Comparison of ENCODE assay signal across 8 cellular contexts in the genomic region with DNA sequence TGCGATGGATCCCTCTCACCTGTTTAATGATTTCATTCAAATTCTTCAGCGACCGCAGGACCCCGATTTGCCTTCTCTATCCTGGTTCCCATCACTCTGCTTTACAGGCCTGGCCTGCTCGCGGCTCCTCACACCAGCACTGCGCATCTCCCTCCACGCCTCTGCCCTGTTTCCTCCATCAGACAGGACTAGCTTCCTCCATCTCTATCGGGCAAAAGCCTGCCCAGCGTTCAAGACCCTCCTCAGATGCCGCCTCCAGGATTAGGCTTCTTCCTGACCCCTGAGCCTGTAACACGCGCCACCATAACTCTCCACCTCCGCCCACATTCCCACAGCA.
DNase-seq lines count a peak whose midpoint lies in the region; ATAC-seq, FAIRE-seq and TF ChIP-seq lines count a peak whose summit lies in the region.
"Not testable (repeated sequence)": the region's sequence is repeated elsewhere in the genome, so short reads cannot be mapped to it uniquely, and the experiment has no call there.

No MANE protein-coding gene starts in this region.

- not testable (repeated sequence) for H3K27me3 ChIP-seq in BE2C; endothelial cell of umbilical vein (ENCODE audit: control insufficient read depth in 2 of 2, insufficient read depth in 2 of 2, low read length in 2 of 2); neuronal stem cell (ENCODE audit: control insufficient read depth in 3 of 3, insufficient read depth in 3 of 3, low read depth in 1 of 3, low read length in 3 of 3); stomach smooth muscle (ENCODE audit: control insufficient read depth in 1 of 2, insufficient read depth in 2 of 2, low read length in 2 of 2)

- H3K4ac ChIP-seq in neuronal stem cell (ENCODE audit: low read length): not testable (repeated sequence)

- H4K8ac ChIP-seq in neuronal stem cell (ENCODE audit: low read depth, low read length): not testable (repeated sequence)

- H3K79me1 ChIP-seq in neuronal stem cell (ENCODE audit: low read depth, low read length): not testable (repeated sequence)

- CTCF ChIA-PET in endothelial cell of umbilical vein (lab: Charles Lee): not testable (repeated sequence)

- not testable (repeated sequence) for H4K91ac ChIP-seq in neuronal stem cell (ENCODE audit: low read depth, low read length, poor library complexity)

- H3K4me1 ChIP-seq in BE2C; endothelial cell of umbilical vein (ENCODE audit: control insufficient read depth, extremely low read depth, insufficient read depth, low read length); neuronal stem cell (ENCODE audit: control insufficient read depth in 2 of 2, insufficient read depth in 1 of 2, low read depth in 1 of 2, low read length in 2 of 2); stomach smooth muscle (ENCODE audit: control insufficient read depth, insufficient read depth, low read length): not testable (repeated sequence)

- POLR2A ChIA-PET in endothelial cell of umbilical vein (lab: Charles Lee): interaction anchor here (0.6 kb wide), 1 partner anchor 515 kb away, joined by 10 read pairs; no protein-coding TSS in a partner anchor

- no CpG with 5 or more reads among the region's 14 CpGs for WGBS in neuronal stem cell (ENCODE audit: extremely low coverage in 2 of 2, insufficient read length in 2 of 2, insufficient replicate concordance in 1 of 2), 2 donors

- peak overlapping the region; percentile 71 for H3K4me2 ChIP-seq in endothelial cell of umbilical vein (ENCODE audit: insufficient read depth, low read length)
- peak overlapping the region; percentile 25 for H3K4me2 ChIP-seq in neuronal stem cell (ENCODE audit: insufficient read depth, low read length, poor library complexity, severe bottlenecking)

- H3K9me3 ChIP-seq in BE2C; endothelial cell of umbilical vein (replicated peaks; ENCODE audit: control insufficient read depth, insufficient read depth, low read length); neuronal stem cell (replicated peaks in 1 of 2; ENCODE audit: control insufficient read depth in 2 of 2, insufficient read depth in 1 of 2, low read depth in 1 of 2, low read length in 2 of 2); stomach smooth muscle (ENCODE audit: control insufficient read depth in 2 of 2, low read length in 2 of 2): not testable (repeated sequence)

- H2BK5ac ChIP-seq in neuronal stem cell (ENCODE audit: low read length): not testable (repeated sequence)

- not testable (repeated sequence) for FAIRE-seq in endothelial cell of umbilical vein (lab: Jason Lieb, UNC)

- not testable (repeated sequence) for TF ChIP-seq CTCF in BE2C (IDR thresholded peaks at IDR 0.05; ENCODE audit: low read depth, low read length); HFFc6 (IDR thresholded peaks at IDR 0.05); endothelial cell of umbilical vein (IDR thresholded peaks at IDR 0.05; ENCODE audit: extremely low read depth in 1 of 2, insufficient read depth in 1 of 2, low read depth in 1 of 2, low read length in 2 of 2)

- H3K9me3 Mint-ChIP-seq in HFFc6; activated naive CD8-positive, alpha-beta T cell treated with anti-CD3 and anti-CD28 coated beads, Interleukin-2, amount 50 U/mL, for 24 hours: not testable (repeated sequence)
- H3K9me3 Mint-ChIP-seq in T-helper 1 cell treated with Interleukin-12 subunit alpha and Interleukin-12 subunit beta and Interleukin-4 antibody, amounts not matched to agents 30 μg/mL and 1 μg/mL, for 36 hours: peaks cover 10% of the 10 kb centered on the region
- peaks cover 0 to 46% (median 4%) of the 10 kb centered on the region in 6 donors for H3K9me3 Mint-ChIP-seq in immature natural killer cell

- H3K23ac ChIP-seq in neuronal stem cell (ENCODE audit: low read depth, low read length, poor library complexity): not testable (repeated sequence)

- dilution Hi-C loops in endothelial cell of umbilical vein (cut with MboI; ENCODE audit: extremely low pct_ligation_motif_present, low sequenced_read_pairs): not testable (repeated sequence)

- peak overlapping the region; percentile 98 for H2AFZ ChIP-seq in endothelial cell of umbilical vein (ENCODE audit: low read depth, low read length)
- not testable (repeated sequence) for H2AFZ ChIP-seq in neuronal stem cell (ENCODE audit: low read length)

- not testable (repeated sequence) for H2BK15ac ChIP-seq in neuronal stem cell (ENCODE audit: low read length)

- not testable (repeated sequence) for H2AK5ac ChIP-seq in neuronal stem cell (ENCODE audit: low read depth, low read length)

- H3K18ac ChIP-seq in neuronal stem cell (ENCODE audit: low read length): peak overlapping the region; percentile 44

- TF ChIP-seq POLR2A in endothelial cell of umbilical vein (IDR thresholded peaks at IDR 0.05; ENCODE audit: low read depth, low read length): not testable (repeated sequence)

- H3K36me3 ChIP-seq in BE2C; endothelial cell of umbilical vein (ENCODE audit: control insufficient read depth in 2 of 2, extremely low read depth in 1 of 2, insufficient read depth in 2 of 2, low read length in 2 of 2); neuronal stem cell (replicated peaks in 1 of 2; ENCODE audit: control insufficient read depth in 2 of 2, insufficient read depth in 2 of 2, low read length in 2 of 2); stomach smooth muscle (ENCODE audit: control insufficient read depth in 2 of 2, insufficient read depth in 2 of 2, low read length in 2 of 2): not testable (repeated sequence)

- ATAC-seq in activated naive CD8-positive, alpha-beta T cell treated with anti-CD3 and anti-CD28 coated beads, Interleukin-2, amount 50 U/mL, for 24 hours: not testable (repeated sequence)

- not testable (repeated sequence) for H3K14ac ChIP-seq in neuronal stem cell (ENCODE audit: low read length)

- H3K4me3 Mint-ChIP-seq in HFFc6 (peak overlapping the region; percentile 98), immature natural killer cell (peak overlapping the region; percentile 45 to 96 (median 85))
- H3K4me3 Mint-ChIP-seq in T-helper 1 cell treated with Interleukin-12 subunit alpha and Interleukin-12 subunit beta and Interleukin-4 antibody, amounts not matched to agents 30 μg/mL and 1 μg/mL, for 36 hours: peak overlapping the region; percentile 91
- H3K4me3 Mint-ChIP-seq in activated naive CD8-positive, alpha-beta T cell treated with anti-CD3 and anti-CD28 coated beads, Interleukin-2, amount 50 U/mL, for 24 hours: peak overlapping the region; percentile 93

- not testable (repeated sequence) for H3K27ac ChIP-seq in endothelial cell of umbilical vein (ENCODE audit: insufficient read depth, low read depth, low read length); neuronal stem cell (replicated peaks; ENCODE audit: low read length); stomach smooth muscle (ENCODE audit: low read length)

- H3K4me1 Mint-ChIP-seq in HFFc6 (ENCODE audit: low read depth) (peaks cover 23% of the 10 kb centered on the region), immature natural killer cell (peaks cover 29 to 45% of the 10 kb centered on the region in 2 donors)
- peaks cover 24% of the 10 kb centered on the region for H3K4me1 Mint-ChIP-seq in T-helper 1 cell treated with Interleukin-12 subunit alpha and Interleukin-12 subunit beta and Interleukin-4 antibody, amounts not matched to agents 30 μg/mL and 1 μg/mL, for 36 hours (ENCODE audit: low read depth)
- peaks cover 33% of the 10 kb centered on the region for H3K4me1 Mint-ChIP-seq in activated naive CD8-positive, alpha-beta T cell treated with anti-CD3 and anti-CD28 coated beads, Interleukin-2, amount 50 U/mL, for 24 hours

- not testable (repeated sequence) for BruUV-seq in endothelial cell of umbilical vein (replicated peaks; lab: Mats Ljungman, UMichigan)

- H3K36me3 Mint-ChIP-seq in HFFc6 (ENCODE audit: low read depth): peaks cover 15% of the 10 kb centered on the region
- peaks cover 19% of the 10 kb centered on the region for H3K36me3 Mint-ChIP-seq in T-helper 1 cell treated with Interleukin-12 subunit alpha and Interleukin-12 subunit beta and Interleukin-4 antibody, amounts not matched to agents 30 μg/mL and 1 μg/mL, for 36 hours (ENCODE audit: low read depth)
- H3K36me3 Mint-ChIP-seq in activated naive CD8-positive, alpha-beta T cell treated with anti-CD3 and anti-CD28 coated beads, Interleukin-2, amount 50 U/mL, for 24 hours (ENCODE audit: low read depth); immature natural killer cell: not testable (repeated sequence)

- H3K27ac Mint-ChIP-seq in HFFc6 (peak overlapping the region; percentile 45; the same call in 1 of the 2 replicates), immature natural killer cell (peak overlapping the region in 4 of 6 donors; percentile 90 to 95 (median 92))
- peak overlapping the region; percentile 96 for H3K27ac Mint-ChIP-seq in T-helper 1 cell treated with Interleukin-12 subunit alpha and Interleukin-12 subunit beta and Interleukin-4 antibody, amounts not matched to agents 30 μg/mL and 1 μg/mL, for 36 hours
- H3K27ac Mint-ChIP-seq in activated naive CD8-positive, alpha-beta T cell treated with anti-CD3 and anti-CD28 coated beads, Interleukin-2, amount 50 U/mL, for 24 hours: peak overlapping the region; percentile 85

- H2BK120ac ChIP-seq in neuronal stem cell (ENCODE audit: low read depth, low read length): not testable (repeated sequence)

- intact Hi-C loops in endothelial cell of umbilical vein (cut with micrococcal nuclease): not testable (repeated sequence)

- not testable (repeated sequence) for H2BK12ac ChIP-seq in neuronal stem cell (ENCODE audit: low read length)

- DNase-seq in BE2C; HFFc6; activated naive CD8-positive, alpha-beta T cell treated with anti-CD3 and anti-CD28 coated beads, Interleukin-2, amount 50 U/mL, for 24 hours; endothelial cell of umbilical vein (ENCODE audit: low read depth, low spot score); immature natural killer cell; neuronal stem cell (ENCODE audit: low spot score): not testable (repeated sequence)

- not testable (repeated sequence) for H3K27me3 Mint-ChIP-seq in HFFc6 (ENCODE audit: insufficient read depth); T-helper 1 cell treated with Interleukin-12 subunit alpha and Interleukin-12 subunit beta and Interleukin-4 antibody, amounts not matched to agents 30 μg/mL and 1 μg/mL, for 36 hours (ENCODE audit: low read depth); activated naive CD8-positive, alpha-beta T cell treated with anti-CD3 and anti-CD28 coated beads, Interleukin-2, amount 50 U/mL, for 24 hours
- peaks cover 0 to 15% (median 4%) of the 10 kb centered on the region in 3 donors for H3K27me3 Mint-ChIP-seq in immature natural killer cell (ENCODE audit: low read depth in 3 of 3)

- H3K9me1 ChIP-seq in endothelial cell of umbilical vein (replicated peaks; ENCODE audit: control insufficient read depth, extremely low read depth, insufficient read depth, low read length): not testable (repeated sequence)

- peak overlapping the region; percentile 60 for H3K4me3 ChIP-seq in BE2C (ENCODE audit: low read depth, low read length)
- H3K4me3 ChIP-seq in endothelial cell of umbilical vein (replicated peaks in 1 of 3; ENCODE audit: insufficient read depth in 1 of 3, low read depth in 1 of 3, low read length in 3 of 3): peak overlapping the region; percentile 45 to 77 (median 48)
- peak overlapping the region in 1 of 2 donors; percentile 73 for H3K4me3 ChIP-seq in neuronal stem cell (ENCODE audit: low read length in 2 of 2)
- H3K4me3 ChIP-seq in stomach smooth muscle (ENCODE audit: low read length in 2 of 2): peak overlapping the region; percentile 59 to 81

- H4K20me1 ChIP-seq in endothelial cell of umbilical vein (replicated peaks; ENCODE audit: control insufficient read depth, extremely low read depth, insufficient read depth, low read length): not testable (repeated sequence)

- not testable (repeated sequence) for H3K79me2 ChIP-seq in endothelial cell of umbilical vein (ENCODE audit: control insufficient read depth, insufficient read depth, low read length)

- H3K9ac ChIP-seq in endothelial cell of umbilical vein (replicated peaks; ENCODE audit: extremely low read depth, insufficient read depth, low read length); neuronal stem cell (ENCODE audit: low read depth, low read length, poor library complexity); stomach smooth muscle (ENCODE audit: low read length in 2 of 2): not testable (repeated sequence)

Comparison
In these comparisons a context has a peak if more than half of its experiments do, and no peak if none do; other contexts are left out.
1. H3K27ac Mint-ChIP-seq: peak in every context shown above with its lines; median percentile 96 in T-helper 1 cell treated with Interleukin-12 subunit alpha and Interleukin-12 subunit beta and Interleukin-4 antibody, amounts not matched to agents 30 μg/mL and 1 μg/mL, for 36 hours; 92 in immature natural killer cell; 85 in activated naive CD8-positive, alpha-beta T cell treated with anti-CD3 and anti-CD28 coated beads, Interleukin-2, amount 50 U/mL, for 24 hours; 45 in HFFc6.